30 cellular contexts compared by ENCODE assay signal in the genomic region with DNA sequence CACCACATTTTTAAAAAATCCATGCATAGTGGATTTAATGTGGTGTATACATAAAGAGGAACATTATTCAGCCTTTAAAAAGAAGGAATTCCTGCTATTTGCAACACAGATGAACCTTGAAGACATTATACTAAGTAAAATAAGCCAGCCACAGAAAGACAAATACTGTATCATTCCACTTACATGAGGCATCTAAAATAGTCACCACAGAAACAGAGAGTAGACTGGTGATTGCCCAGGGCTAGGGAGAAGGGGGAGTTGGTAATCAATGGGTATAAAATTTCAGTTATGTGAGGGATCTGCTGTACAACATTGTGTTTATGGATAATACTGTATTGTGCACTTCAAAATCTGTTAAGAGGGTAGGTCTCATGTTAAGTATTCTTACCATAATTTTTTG. TPM values are rescaled to one million over a fixed set of nuclear protein-coding genes. Genes with fewer than 3 reads are reported as not detected.
"Had no signal": no experiment of that assay in that cellular context is flagged by ENCODE, and none has a peak within 500 bp of the region (broad histone marks: within the 10 kb centered on the region; RNA-seq: fewer than 3 reads in every experiment).

No MANE protein-coding gene starts in this region.

- H3K36me3 ChIP-seq: ascending aorta, brain microvascular endothelial cell, pancreas, right atrium auricular region, spleen, transverse colon had no signal

- H3K27ac Mint-ChIP-seq: activated B cell treated with CpG ODN at 0.5 μM for 24 hours; activated CD8-positive, alpha-beta memory T cell treated with anti-CD3 and anti-CD28 coated beads, Interleukin-2, amount 10 ng/mL, durations not matched to agents 7 days and 5 days; activated CD8-positive, alpha-beta T cell treated with anti-CD3 and anti-CD28 coated beads, Interleukin-2, amount 10 ng/mL, durations not matched to agents 7 days and 5 days; activated naive CD8-positive, alpha-beta T cell treated with anti-CD3 and anti-CD28 coated beads for 36 hours; activated T-cell treated with anti-CD3 and anti-CD28 coated beads, Interleukin-2, amount 50 U/mL, for 72 hours; effector memory CD8-positive, alpha-beta T cell; naive thymus-derived CD8-positive, alpha-beta T cell; T-cell had no signal

- H3K9me3 ChIP-seq: ascending aorta, pancreas, testis, transverse colon had no signal

- DNase-seq: activated B cell treated with CpG ODN at 0.5 μM for 24 hours; activated CD8-positive, alpha-beta memory T cell treated with anti-CD3 and anti-CD28 coated beads, Interleukin-2, amount 10 ng/mL, durations not matched to agents 7 days and 5 days; activated CD8-positive, alpha-beta T cell treated with anti-CD3 and anti-CD28 coated beads, Interleukin-2, amount 10 ng/mL, durations not matched to agents 7 days and 5 days; activated naive CD4-positive, alpha-beta T cell treated with Interleukin-2 at 50 U/mL for 16 hours; activated naive CD8-positive, alpha-beta T cell treated with anti-CD3 and anti-CD28 coated beads for 36 hours; activated T-cell treated with anti-CD3 and anti-CD28 coated beads for 4 hours; activated T-cell treated with anti-CD3 and anti-CD28 coated beads, Interleukin-2, amount 50 U/mL, for 72 hours; brain microvascular endothelial cell; caudate nucleus; cortex of kidney; effector memory CD8-positive, alpha-beta T cell; erythroblast; head of caudate nucleus; hippocampal formation; kidney; mesenchymal stem cell; naive thymus-derived CD8-positive, alpha-beta T cell; nucleus accumbens; pancreas; spleen; stimulated activated naive CD4-positive, alpha-beta T cell; T-cell; testis; transverse colon had no signal

- H3K4me1 Mint-ChIP-seq: activated B cell treated with CpG ODN at 0.5 μM for 24 hours; activated CD8-positive, alpha-beta memory T cell treated with anti-CD3 and anti-CD28 coated beads, Interleukin-2, amount 10 ng/mL, durations not matched to agents 7 days and 5 days; activated naive CD8-positive, alpha-beta T cell treated with anti-CD3 and anti-CD28 coated beads for 36 hours; neural crest cell; T-cell had no signal

- H3K27me3 ChIP-seq: ascending aorta, pancreas, right atrium auricular region, testis, transverse colon had no signal

- H3K4me3 ChIP-seq: ascending aorta, pancreas, right atrium auricular region, spleen, testis, transverse colon had no signal

- FAIRE-seq: kidney, pancreas had no signal

- H3K4me1 ChIP-seq: ascending aorta, pancreas, right atrium auricular region, spleen, testis, transverse colon had no signal

- H3K36me3 Mint-ChIP-seq: activated CD8-positive, alpha-beta memory T cell treated with anti-CD3 and anti-CD28 coated beads, Interleukin-2, amount 10 ng/mL, durations not matched to agents 7 days and 5 days; activated naive CD8-positive, alpha-beta T cell treated with anti-CD3 and anti-CD28 coated beads for 36 hours; T-cell had no signal

- H3K4me3 Mint-ChIP-seq: activated B cell treated with CpG ODN at 0.5 μM for 24 hours; activated CD8-positive, alpha-beta memory T cell treated with anti-CD3 and anti-CD28 coated beads, Interleukin-2, amount 10 ng/mL, durations not matched to agents 7 days and 5 days; activated CD8-positive, alpha-beta T cell treated with anti-CD3 and anti-CD28 coated beads, Interleukin-2, amount 10 ng/mL, durations not matched to agents 7 days and 5 days; activated naive CD8-positive, alpha-beta T cell treated with anti-CD3 and anti-CD28 coated beads for 36 hours; activated T-cell treated with anti-CD3 and anti-CD28 coated beads, Interleukin-2, amount 50 U/mL, for 72 hours; effector memory CD8-positive, alpha-beta T cell; naive thymus-derived CD8-positive, alpha-beta T cell; neural crest cell; T-cell had no signal

- ATAC-seq: activated CD8-positive, alpha-beta memory T cell treated with anti-CD3 and anti-CD28 coated beads, Interleukin-2, amount 10 ng/mL, durations not matched to agents 7 days and 5 days; activated CD8-positive, alpha-beta T cell treated with anti-CD3 and anti-CD28 coated beads, Interleukin-2, amount 10 ng/mL, durations not matched to agents 7 days and 5 days; activated T-cell treated with anti-CD3 and anti-CD28 coated beads, Interleukin-2, amount 50 U/mL, for 72 hours; effector memory CD8-positive, alpha-beta T cell; naive thymus-derived CD8-positive, alpha-beta T cell; pancreas; T-cell had no signal

- H3K27ac ChIP-seq: ascending aorta, brain microvascular endothelial cell, pancreas, right atrium auricular region, spleen, testis had no signal

- H3K9me3 Mint-ChIP-seq: T-cell had no signal

RNA-seq across cellular contexts. Expression of a gene that starts 10.0 kb away (rescaled TPM):
- total RNA-seq: activated B cell treated with CpG ODN at 0.5 μM for 24 hours; activated CD8-positive, alpha-beta memory T cell treated with anti-CD3 and anti-CD28 coated beads, Interleukin-2, amount 10 ng/mL, durations not matched to agents 7 days and 5 days; activated CD8-positive, alpha-beta T cell treated with anti-CD3 and anti-CD28 coated beads, Interleukin-2, amount 10 ng/mL, durations not matched to agents 7 days and 5 days; activated naive CD8-positive, alpha-beta T cell treated with anti-CD3 and anti-CD28 coated beads for 36 hours; activated T-cell treated with anti-CD3 and anti-CD28 coated beads, Interleukin-2, amount 50 U/mL, for 72 hours; ascending aorta; chondrocyte; kidney; lower leg skin; naive thymus-derived CD8-positive, alpha-beta T cell; neural crest cell; right atrium auricular region; T-helper 2 cell treated with Interferon-gamma antibody and Interleukin-4, amounts not matched to agents 100 ng/mL and 5 ng/mL, for 36 hours had no signal
- polyA plus RNA-seq: naive thymus-derived CD8-positive, alpha-beta T cell had no signal
